ENCODE assay signal across 20 cellular contexts in genomic region chr3:61666032-61666431, GRCh38.
A peak's percentile ranks its signal among the peaks of the same experiment; 100 is the strongest.
DNase-seq lines count a peak whose midpoint lies in the region; ATAC-seq and TF ChIP-seq lines count a peak whose summit lies in the region.
"Had no signal": no experiment of that assay in that cellular context is flagged by ENCODE, and none has a peak within 500 bp of the region (broad histone marks: within the 10 kb centered on the region; RNA-seq: fewer than 3 reads in every experiment).

No MANE protein-coding gene starts in this region.

- H3K36me3 ChIP-seq in WERI-Rb-1 (peaks cover 10% of the 10 kb centered on the region; the same call in 1 of the 2 replicates), mucosa of descending colon (ENCODE audit: low read depth) (no peaks in the 10 kb centered on the region)

- intact Hi-C loops in left ventricle myocardium superior (cut with micrococcal nuclease): no loop called here
- intact Hi-C loops in Right ventricle myocardium inferior (cut with DNase I): no loop called here
- intact Hi-C loops in mucosa of descending colon (cut with DNase I, micrococcal nuclease): no loop called here

- ATAC-seq in left ventricle myocardium superior: peak; percentile 13
- no peak for ATAC-seq in Right ventricle myocardium inferior
- peak; percentile 43 for ATAC-seq in mucosa of descending colon
- ATAC-seq in GM21390 (IDR thresholded peaks at IDR 0.05; ENCODE audit: unreplicated experiment): no peak
- ATAC-seq in GM19397 (IDR thresholded peaks at IDR 0.05; ENCODE audit: unreplicated experiment): no peak
- ATAC-seq: SK-N-SH treated with all-trans-retinoic acid at 6 μM for 48 hours had no signal

- no peaks in the 10 kb centered on the region for H3K27me3 ChIP-seq in WERI-Rb-1 (ENCODE audit: insufficient read depth, low read depth, severe bottlenecking)
- H3K27me3 ChIP-seq: BLaER1 had no signal

- DNase-seq in left ventricle myocardium superior (peak; percentile 48), Right ventricle myocardium inferior (ENCODE audit: missing footprints) (no peak), WERI-Rb-1 (no peak), mucosa of descending colon (peak in 1 of 3 donors; percentile 47), anterior cingulate cortex (lab: John Stamatoyannopoulos, UW) (no peak)
- DNase-seq: CD4-positive, alpha-beta memory T cell; DMS79; H9; MV-4-11; NCI-H187; NCI-H2107; NCI-H226; NCI-H526; OCI-M1; SHP77 treated with DMSO at 0.1 percent for 48 hours had no signal

- TF ChIP-seq CTCF in WERI-Rb-1 (IDR thresholded peaks at IDR 0.05; ENCODE audit: low read depth, low read length) (no peak), mucosa of descending colon (IDR thresholded peaks at IDR 0.05) (no peak)

- peak overlapping the region; percentile 61 for H3K27ac ChIP-seq in WERI-Rb-1
- H3K27ac ChIP-seq: BLaER1, KMS-11 had no signal

- H3K9me3 ChIP-seq in WERI-Rb-1 (ENCODE audit: severe bottlenecking) (no peaks in the 10 kb centered on the region), mucosa of descending colon (no peaks in the 10 kb centered on the region)

- peaks cover 17% of the 10 kb centered on the region for H3K4me1 ChIP-seq in mucosa of descending colon (ENCODE audit: low read depth)
- H3K4me1 ChIP-seq: BLaER1 had no signal

- H3K4me3 ChIP-seq in WERI-Rb-1 (ENCODE audit: low read depth, low read length): no peak overlapping the region
- H3K4me3 ChIP-seq in mucosa of descending colon: no peak overlapping the region
- H3K4me3 ChIP-seq: BLaER1 had no signal

Comparison
In these comparisons a context has a peak if more than half of its experiments do, and no peak if none do; other contexts are left out.
1. ATAC-seq: peak in left ventricle myocardium superior (single experiment) and mucosa of descending colon (single experiment); none in Right ventricle myocardium inferior (single experiment), GM21390 (single experiment) and GM19397 (single experiment).